1 cellular context compared by ENCODE assay signal in the genomic region with DNA sequence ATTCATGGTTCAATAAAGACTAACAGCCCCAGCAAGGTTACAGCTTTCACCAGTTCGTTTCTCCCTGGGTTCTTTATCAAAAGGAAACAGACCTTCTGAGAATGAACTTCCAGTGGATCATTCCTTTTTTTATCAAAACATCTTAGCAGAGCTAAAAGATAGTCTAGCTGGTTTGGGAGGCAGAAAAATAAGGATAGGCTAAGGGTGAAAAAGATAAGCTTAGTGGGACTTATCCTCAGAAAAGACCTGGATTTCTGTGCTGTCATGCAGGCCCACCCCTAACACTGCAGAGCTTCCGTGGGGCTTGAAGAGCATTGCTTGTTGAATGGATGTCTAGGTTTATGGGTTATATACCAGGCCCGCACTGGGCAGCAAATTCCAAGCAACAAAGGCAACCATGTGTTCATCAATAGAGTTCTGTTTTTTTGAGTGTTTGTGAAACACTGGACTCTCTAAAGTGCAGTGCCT.
A peak's percentile ranks its signal among the peaks of the same experiment; 100 is the strongest.
TF ChIP-seq lines count a peak whose summit lies in the region.

No MANE protein-coding gene starts in this region.

TF ChIP-seq in K562, 482 proteins besides CTCF, POLR2A, EP300 and RAD21 (continued from another document and continues in another):
- TF ChIP-seq, protein P1, sequence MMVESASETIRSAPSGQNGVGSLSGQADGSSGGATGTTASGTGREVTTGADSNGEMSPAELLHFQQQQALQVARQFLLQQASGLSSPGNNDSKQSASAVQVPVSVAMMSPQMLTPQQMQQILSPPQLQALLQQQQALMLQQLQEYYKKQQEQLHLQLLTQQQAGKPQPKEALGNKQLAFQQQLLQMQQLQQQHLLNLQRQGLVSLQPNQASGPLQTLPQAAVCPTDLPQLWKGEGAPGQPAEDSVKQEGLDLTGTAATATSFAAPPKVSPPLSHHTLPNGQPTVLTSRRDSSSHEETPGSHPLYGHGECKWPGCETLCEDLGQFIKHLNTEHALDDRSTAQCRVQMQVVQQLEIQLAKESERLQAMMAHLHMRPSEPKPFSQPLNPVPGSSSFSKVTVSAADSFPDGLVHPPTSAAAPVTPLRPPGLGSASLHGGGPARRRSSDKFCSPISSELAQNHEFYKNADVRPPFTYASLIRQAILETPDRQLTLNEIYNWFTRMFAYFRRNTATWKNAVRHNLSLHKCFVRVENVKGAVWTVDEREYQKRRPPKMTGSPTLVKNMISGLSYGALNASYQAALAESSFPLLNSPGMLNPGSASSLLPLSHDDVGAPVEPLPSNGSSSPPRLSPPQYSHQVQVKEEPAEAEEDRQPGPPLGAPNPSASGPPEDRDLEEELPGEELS (CRISPR knock-in tag; IDR thresholded peaks at IDR 0.05; ENCODE audit: borderline replicate concordance), result no peak
- TF ChIP-seq KAT7 (CRISPR knock-in tag; IDR thresholded peaks at IDR 0.05; ENCODE audit: borderline replicate concordance) (no peak), ZNF584 (CRISPR knock-in tag; IDR thresholded peaks at IDR 0.05; ENCODE audit: low read depth) (peak; percentile 36; the same call in 1 of the 2 replicates), TCF3 (CRISPR knock-in tag; IDR thresholded peaks at IDR 0.05) (peak; percentile 87), ZNF707 (CRISPR knock-in tag; conservative IDR thresholded peaks at IDR 0.05) (no peak), MCM5 (IDR thresholded peaks at IDR 0.05; ENCODE audit: low read depth) (no peak), SMARCB1 (IDR thresholded peaks at IDR 0.05; ENCODE audit: insufficient read length, low read depth) (peak; percentile 27), POLR2H (tag; IDR thresholded peaks at IDR 0.05; ENCODE audit: low read depth) (peak; percentile 32; the same call in 1 of the 2 replicates), ZNF764 (CRISPR knock-in tag; IDR thresholded peaks at IDR 0.05; ENCODE audit: low read depth) (no peak), EP400 (IDR thresholded peaks at IDR 0.05) (peak; percentile 34; the same call in 1 of the 2 replicates), MAX (CRISPR knock-in tag; IDR thresholded peaks at IDR 0.05) (no peak), MBD2 (IDR thresholded peaks at IDR 0.05; ENCODE audit: borderline replicate concordance, low read depth) (peak; percentile 49; the same call in 1 of the 2 replicates), KDM1A (IDR thresholded peaks at IDR 0.05) (peak; percentile 6 to 37; a peak in 2 of 4 replicates), ZNF311 (CRISPR knock-in tag; IDR thresholded peaks at IDR 0.05) (no peak), ZNF175 (CRISPR knock-in tag; IDR thresholded peaks at IDR 0.05; ENCODE audit: low read depth) (peak; percentile 80; the same call in 1 of the 2 replicates), ELK3 (CRISPR knock-in tag; IDR thresholded peaks at IDR 0.05) (no peak), CHCHD3 (CRISPR knock-in tag; IDR thresholded peaks at IDR 0.05) (no peak), E2F6 (IDR thresholded peaks at IDR 0.05; ENCODE audit: borderline replicate concordance in 1 of 2, extremely low read depth in 1 of 2, insufficient read depth in 1 of 2, insufficient read length in 1 of 2, low read depth in 1 of 2, low read length in 1 of 2, poor library complexity in 1 of 2, severe bottlenecking in 1 of 2) (no peak), CHD2 (IDR thresholded peaks at IDR 0.05; ENCODE audit: low read depth, low read length) (no peak), NCOA6 (IDR thresholded peaks at IDR 0.05) (peak; percentile 19; the same call in 1 of the 2 replicates), ATF4 (CRISPR knock-in tag; IDR thresholded peaks at IDR 0.05) (no peak), SIRT6 (IDR thresholded peaks at IDR 0.05; ENCODE audit: low read depth, low read length) (no peak), RBM39 (optimal IDR thresholded peaks at IDR 0.05; ENCODE audit: low read depth, low read length) (no peak), ZHX1 (conservative IDR thresholded peaks at IDR 0.05; ENCODE audit: low read length) (no peak), JUN (IDR thresholded peaks at IDR 0.05; ENCODE audit: borderline replicate concordance, low read depth, low read length) (no peak), JUN (CRISPR knock-in tag; IDR thresholded peaks at IDR 0.05; ENCODE audit: borderline replicate concordance) (no peak), MTA3 (IDR thresholded peaks at IDR 0.05; ENCODE audit: borderline replicate concordance) (peak; percentile 49; the same call in 1 of the 2 replicates), ZNF778 (CRISPR knock-in tag; IDR thresholded peaks at IDR 0.05) (no peak), NELFE (IDR thresholded peaks at IDR 0.05; ENCODE audit: insufficient read depth, insufficient read length) (no peak), ZNF436 (CRISPR knock-in tag; IDR thresholded peaks at IDR 0.05) (no peak), ARID3A (IDR thresholded peaks at IDR 0.05; ENCODE audit: borderline replicate concordance, low read depth, low read length) (peak; percentile 77; the same call in 1 of the 2 replicates), ATF7 (IDR thresholded peaks at IDR 0.05) (peak; percentile 61), RUNX1 (IDR thresholded peaks at IDR 0.05; ENCODE audit: low read depth) (no peak), TEAD1 (CRISPR knock-in tag; IDR thresholded peaks at IDR 0.05) (peak; percentile 28 to 44; a peak in 1 of 4 replicates), L3MBTL2 (IDR thresholded peaks at IDR 0.05) (peak; percentile 53; the same call in 1 of the 2 replicates), ARID1B (IDR thresholded peaks at IDR 0.05) (peak; percentile 95)
- TF ChIP-seq, protein P2, sequence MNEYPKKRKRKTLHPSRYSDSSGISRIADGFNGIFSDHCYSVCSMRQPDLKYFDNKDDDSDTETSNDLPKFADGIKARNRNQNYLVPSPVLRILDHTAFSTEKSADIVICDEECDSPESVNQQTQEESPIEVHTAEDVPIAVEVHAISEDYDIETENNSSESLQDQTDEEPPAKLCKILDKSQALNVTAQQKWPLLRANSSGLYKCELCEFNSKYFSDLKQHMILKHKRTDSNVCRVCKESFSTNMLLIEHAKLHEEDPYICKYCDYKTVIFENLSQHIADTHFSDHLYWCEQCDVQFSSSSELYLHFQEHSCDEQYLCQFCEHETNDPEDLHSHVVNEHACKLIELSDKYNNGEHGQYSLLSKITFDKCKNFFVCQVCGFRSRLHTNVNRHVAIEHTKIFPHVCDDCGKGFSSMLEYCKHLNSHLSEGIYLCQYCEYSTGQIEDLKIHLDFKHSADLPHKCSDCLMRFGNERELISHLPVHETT (CRISPR knock-in tag; conservative IDR thresholded peaks at IDR 0.05 in 1 of 2, IDR thresholded peaks at IDR 0.05 in 1 of 2), result no peak
- TF ChIP-seq, protein P3, sequence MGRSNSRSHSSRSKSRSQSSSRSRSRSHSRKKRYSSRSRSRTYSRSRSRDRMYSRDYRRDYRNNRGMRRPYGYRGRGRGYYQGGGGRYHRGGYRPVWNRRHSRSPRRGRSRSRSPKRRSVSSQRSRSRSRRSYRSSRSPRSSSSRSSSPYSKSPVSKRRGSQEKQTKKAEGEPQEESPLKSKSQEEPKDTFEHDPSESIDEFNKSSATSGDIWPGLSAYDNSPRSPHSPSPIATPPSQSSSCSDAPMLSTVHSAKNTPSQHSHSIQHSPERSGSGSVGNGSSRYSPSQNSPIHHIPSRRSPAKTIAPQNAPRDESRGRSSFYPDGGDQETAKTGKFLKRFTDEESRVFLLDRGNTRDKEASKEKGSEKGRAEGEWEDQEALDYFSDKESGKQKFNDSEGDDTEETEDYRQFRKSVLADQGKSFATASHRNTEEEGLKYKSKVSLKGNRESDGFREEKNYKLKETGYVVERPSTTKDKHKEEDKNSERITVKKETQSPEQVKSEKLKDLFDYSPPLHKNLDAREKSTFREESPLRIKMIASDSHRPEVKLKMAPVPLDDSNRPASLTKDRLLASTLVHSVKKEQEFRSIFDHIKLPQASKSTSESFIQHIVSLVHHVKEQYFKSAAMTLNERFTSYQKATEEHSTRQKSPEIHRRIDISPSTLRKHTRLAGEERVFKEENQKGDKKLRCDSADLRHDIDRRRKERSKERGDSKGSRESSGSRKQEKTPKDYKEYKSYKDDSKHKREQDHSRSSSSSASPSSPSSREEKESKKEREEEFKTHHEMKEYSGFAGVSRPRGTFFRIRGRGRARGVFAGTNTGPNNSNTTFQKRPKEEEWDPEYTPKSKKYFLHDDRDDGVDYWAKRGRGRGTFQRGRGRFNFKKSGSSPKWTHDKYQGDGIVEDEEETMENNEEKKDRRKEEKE (IDR thresholded peaks at IDR 0.05; ENCODE audit: borderline replicate concordance in 1 of 2, control insufficient read depth in 1 of 2, low read depth in 2 of 2, low read length in 1 of 2), result no peak
- TF ChIP-seq, protein P4, sequence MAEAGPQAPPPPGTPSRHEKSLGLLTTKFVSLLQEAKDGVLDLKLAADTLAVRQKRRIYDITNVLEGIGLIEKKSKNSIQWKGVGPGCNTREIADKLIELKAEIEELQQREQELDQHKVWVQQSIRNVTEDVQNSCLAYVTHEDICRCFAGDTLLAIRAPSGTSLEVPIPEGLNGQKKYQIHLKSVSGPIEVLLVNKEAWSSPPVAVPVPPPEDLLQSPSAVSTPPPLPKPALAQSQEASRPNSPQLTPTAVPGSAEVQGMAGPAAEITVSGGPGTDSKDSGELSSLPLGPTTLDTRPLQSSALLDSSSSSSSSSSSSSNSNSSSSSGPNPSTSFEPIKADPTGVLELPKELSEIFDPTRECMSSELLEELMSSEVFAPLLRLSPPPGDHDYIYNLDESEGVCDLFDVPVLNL (CRISPR knock-in tag; IDR thresholded peaks at IDR 0.05; ENCODE audit: low read depth), result no peak
